Comparison of ENCODE assay signal across 8 cellular contexts in genomic region chr6:96345501-96345900, GRCh38.
"Had no signal": no experiment of that assay in that cellular context is flagged by ENCODE, and none has a peak within 500 bp of the region (broad histone marks: within the 10 kb centered on the region; RNA-seq: fewer than 3 reads in every experiment).

No MANE protein-coding gene starts in this region.

- H3K27ac ChIP-seq: HL-60, KMS-11 had no signal

- H3K4me3 Mint-ChIP-seq: IgD-negative memory B cell had no signal

- H3K27ac Mint-ChIP-seq: IgD-negative memory B cell had no signal

- ATAC-seq: HepG2, K562 had no signal

- H3K4me1 Mint-ChIP-seq: IgD-negative memory B cell had no signal

- H3K27me3 Mint-ChIP-seq: IgD-negative memory B cell had no signal

- DNase-seq: IMR-90, KBM-7, KG1 had no signal

- H3K4me3 ChIP-seq: K562 had no signal

- H3K4me2 ChIP-seq: KMS-11 had no signal
